1 cellular context compared by ENCODE assay signal in the genomic region with DNA sequence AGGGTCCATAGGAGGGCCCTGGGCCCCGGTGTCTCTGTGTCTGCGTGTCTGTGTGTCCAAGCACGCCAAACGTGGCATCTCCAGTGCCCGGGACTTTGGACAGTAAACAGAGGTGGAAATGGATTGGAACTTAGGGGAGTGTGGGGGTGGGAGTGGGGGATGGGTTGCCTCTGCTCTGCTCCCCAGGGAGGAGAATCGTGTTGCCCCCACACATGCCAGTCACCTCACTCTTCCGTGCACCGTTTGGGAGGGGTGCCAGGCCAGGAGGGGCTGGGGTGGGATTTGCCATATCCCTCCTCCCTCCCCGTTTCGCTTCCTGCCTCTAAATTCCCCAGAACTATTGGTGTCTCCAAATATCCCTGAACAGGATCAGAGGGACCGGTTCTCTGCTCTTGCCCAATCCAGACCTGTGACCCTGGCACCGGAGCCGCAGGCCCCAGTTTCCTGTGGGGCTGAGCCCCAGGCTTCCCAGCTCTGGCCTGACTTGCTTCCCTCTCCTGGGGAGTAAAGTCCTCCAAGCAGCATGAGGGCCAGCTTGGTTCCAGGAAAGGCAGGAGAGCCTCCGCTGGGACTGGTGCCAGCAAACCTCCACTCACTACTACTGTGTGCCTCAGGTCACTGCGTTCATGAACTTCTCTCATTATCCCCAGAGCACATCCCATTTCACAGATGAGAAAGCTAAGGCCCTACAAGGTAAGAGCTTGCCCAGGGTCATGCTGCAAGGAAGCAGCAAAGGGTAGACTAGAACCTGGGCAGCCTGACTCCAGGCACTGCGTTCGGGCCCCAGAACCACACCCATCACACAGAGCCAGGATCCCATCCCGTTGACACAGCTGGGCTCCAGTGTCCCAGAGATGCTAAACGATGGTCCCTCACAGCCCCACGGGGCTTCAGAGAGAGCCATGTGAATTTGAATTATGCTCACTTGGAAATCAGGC.
TF ChIP-seq lines count a peak whose summit lies in the region.

A gene with protein sequence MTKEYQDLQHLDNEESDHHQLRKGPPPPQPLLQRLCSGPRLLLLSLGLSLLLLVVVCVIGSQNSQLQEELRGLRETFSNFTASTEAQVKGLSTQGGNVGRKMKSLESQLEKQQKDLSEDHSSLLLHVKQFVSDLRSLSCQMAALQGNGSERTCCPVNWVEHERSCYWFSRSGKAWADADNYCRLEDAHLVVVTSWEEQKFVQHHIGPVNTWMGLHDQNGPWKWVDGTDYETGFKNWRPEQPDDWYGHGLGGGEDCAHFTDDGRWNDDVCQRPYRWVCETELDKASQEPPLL (minus strand): TSS at position 54 of the 938 bp plus-strand sequence. CDS start 807 bp downstream, outside the sequence.

TF ChIP-seq in HepG2, 621 proteins besides CTCF, POLR2A, EP300 and RAD21 (continued from another document and continues in another):
- TF ChIP-seq, protein P1, sequence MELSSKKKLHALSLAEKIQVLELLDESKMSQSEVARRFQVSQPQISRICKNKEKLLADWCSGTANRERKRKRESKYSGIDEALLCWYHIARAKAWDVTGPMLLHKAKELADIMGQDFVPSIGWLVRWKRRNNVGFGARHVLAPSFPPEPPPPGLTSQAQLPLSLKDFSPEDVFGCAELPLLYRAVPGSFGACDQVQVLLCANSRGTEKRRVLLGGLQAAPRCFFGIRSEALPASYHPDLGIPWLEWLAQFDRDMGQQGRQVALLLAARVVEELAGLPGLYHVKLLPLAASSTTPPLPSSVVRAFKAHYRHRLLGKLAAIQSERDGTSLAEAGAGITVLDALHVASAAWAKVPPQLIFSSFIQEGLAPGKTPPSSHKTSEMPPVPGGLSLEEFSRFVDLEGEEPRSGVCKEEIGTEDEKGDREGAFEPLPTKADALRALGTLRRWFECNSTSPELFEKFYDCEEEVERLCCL (CRISPR knock-in tag; IDR thresholded peaks at IDR 0.05; ENCODE audit: borderline replicate concordance), result no peak
- peak; percentile 49; the same call in 1 of the 2 replicates for TF ChIP-seq ZNF431 (CRISPR knock-in tag; IDR thresholded peaks at IDR 0.05; ENCODE audit: borderline replicate concordance, low read depth)
- TF ChIP-seq, protein P2, sequence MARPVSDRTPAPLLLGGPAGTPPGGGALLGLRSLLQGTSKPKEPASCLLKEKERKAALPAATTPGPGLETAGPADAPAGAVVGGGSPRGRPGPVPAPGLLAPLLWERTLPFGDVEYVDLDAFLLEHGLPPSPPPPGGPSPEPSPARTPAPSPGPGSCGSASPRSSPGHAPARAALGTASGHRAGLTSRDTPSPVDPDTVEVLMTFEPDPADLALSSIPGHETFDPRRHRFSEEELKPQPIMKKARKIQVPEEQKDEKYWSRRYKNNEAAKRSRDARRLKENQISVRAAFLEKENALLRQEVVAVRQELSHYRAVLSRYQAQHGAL (CRISPR knock-in tag; IDR thresholded peaks at IDR 0.05; ENCODE audit: not compliant biosample characterization), result no peak
- peak; percentile 91 for TF ChIP-seq NFIC (IDR thresholded peaks at IDR 0.05; ENCODE audit: low read length)
- no peak for TF ChIP-seq MAFK (conservative IDR thresholded peaks at IDR 0.05 in 1 of 2, IDR thresholded peaks at IDR 0.05 in 1 of 2; ENCODE audit: low read length in 2 of 2)
- TF ChIP-seq, protein P3, sequence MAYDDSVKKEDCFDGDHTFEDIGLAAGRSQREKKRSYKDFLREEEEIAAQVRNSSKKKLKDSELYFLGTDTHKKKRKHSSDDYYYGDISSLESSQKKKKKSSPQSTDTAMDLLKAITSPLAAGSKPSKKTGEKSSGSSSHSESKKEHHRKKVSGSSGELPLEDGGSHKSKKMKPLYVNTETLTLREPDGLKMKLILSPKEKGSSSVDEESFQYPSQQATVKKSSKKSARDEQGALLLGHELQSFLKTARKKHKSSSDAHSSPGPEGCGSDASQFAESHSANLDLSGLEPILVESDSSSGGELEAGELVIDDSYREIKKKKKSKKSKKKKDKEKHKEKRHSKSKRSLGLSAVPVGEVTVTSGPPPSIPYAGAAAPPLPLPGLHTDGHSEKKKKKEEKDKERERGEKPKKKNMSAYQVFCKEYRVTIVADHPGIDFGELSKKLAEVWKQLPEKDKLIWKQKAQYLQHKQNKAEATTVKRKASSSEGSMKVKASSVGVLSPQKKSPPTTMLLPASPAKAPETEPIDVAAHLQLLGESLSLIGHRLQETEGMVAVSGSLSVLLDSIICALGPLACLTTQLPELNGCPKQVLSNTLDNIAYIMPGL (CRISPR knock-in tag; IDR thresholded peaks at IDR 0.05; ENCODE audit: borderline replicate concordance in 1 of 2, low read depth in 1 of 2), result peak; percentile 74 to 83; a peak in 3 of 4 replicates
- TF ChIP-seq ZNF230 (CRISPR knock-in tag; IDR thresholded peaks at IDR 0.05), result peak; percentile 32; the same call in 1 of the 2 replicates
- no peak for TF ChIP-seq CERS6 (CRISPR knock-in tag; IDR thresholded peaks at IDR 0.05)
- TF ChIP-seq, protein P4, sequence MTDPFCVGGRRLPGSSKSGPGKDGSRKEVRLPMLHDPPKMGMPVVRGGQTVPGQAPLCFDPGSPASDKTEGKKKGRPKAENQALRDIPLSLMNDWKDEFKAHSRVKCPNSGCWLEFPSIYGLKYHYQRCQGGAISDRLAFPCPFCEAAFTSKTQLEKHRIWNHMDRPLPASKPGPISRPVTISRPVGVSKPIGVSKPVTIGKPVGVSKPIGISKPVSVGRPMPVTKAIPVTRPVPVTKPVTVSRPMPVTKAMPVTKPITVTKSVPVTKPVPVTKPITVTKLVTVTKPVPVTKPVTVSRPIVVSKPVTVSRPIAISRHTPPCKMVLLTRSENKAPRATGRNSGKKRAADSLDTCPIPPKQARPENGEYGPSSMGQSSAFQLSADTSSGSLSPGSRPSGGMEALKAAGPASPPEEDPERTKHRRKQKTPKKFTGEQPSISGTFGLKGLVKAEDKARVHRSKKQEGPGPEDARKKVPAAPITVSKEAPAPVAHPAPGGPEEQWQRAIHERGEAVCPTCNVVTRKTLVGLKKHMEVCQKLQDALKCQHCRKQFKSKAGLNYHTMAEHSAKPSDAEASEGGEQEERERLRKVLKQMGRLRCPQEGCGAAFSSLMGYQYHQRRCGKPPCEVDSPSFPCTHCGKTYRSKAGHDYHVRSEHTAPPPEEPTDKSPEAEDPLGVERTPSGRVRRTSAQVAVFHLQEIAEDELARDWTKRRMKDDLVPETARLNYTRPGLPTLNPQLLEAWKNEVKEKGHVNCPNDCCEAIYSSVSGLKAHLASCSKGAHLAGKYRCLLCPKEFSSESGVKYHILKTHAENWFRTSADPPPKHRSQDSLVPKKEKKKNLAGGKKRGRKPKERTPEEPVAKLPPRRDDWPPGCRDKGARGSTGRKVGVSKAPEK (CRISPR knock-in tag; IDR thresholded peaks at IDR 0.05; ENCODE audit: borderline replicate concordance), result no peak
- TF ChIP-seq ZBTB7B (CRISPR knock-in tag; IDR thresholded peaks at IDR 0.05), result peak; percentile 85; the same call in 1 of the 2 replicates
- TF ChIP-seq ZNF263 (CRISPR knock-in tag; IDR thresholded peaks at IDR 0.05), result peak; percentile 81
- TF ChIP-seq ZBTB25 (CRISPR knock-in tag; IDR thresholded peaks at IDR 0.05), result peak; percentile 76
- peak; percentile 49 for TF ChIP-seq USF2 (IDR thresholded peaks at IDR 0.05; ENCODE audit: low read depth, low read length)
- TF ChIP-seq USF2 (CRISPR knock-in tag; IDR thresholded peaks at IDR 0.05; ENCODE audit: borderline replicate concordance), result no peak
- peak; percentile 82 for TF ChIP-seq TEAD3 (CRISPR knock-in tag; optimal IDR thresholded peaks at IDR 0.05; ENCODE audit: borderline replicate concordance)
- TF ChIP-seq MEF2D (CRISPR knock-in tag; IDR thresholded peaks at IDR 0.05), result peak; percentile 29; the same call in 1 of the 2 replicates
- TF ChIP-seq DMAP1 (CRISPR knock-in tag; IDR thresholded peaks at IDR 0.05), result peak; percentile 71; the same call in 1 of the 2 replicates
- TF ChIP-seq, protein P5, sequence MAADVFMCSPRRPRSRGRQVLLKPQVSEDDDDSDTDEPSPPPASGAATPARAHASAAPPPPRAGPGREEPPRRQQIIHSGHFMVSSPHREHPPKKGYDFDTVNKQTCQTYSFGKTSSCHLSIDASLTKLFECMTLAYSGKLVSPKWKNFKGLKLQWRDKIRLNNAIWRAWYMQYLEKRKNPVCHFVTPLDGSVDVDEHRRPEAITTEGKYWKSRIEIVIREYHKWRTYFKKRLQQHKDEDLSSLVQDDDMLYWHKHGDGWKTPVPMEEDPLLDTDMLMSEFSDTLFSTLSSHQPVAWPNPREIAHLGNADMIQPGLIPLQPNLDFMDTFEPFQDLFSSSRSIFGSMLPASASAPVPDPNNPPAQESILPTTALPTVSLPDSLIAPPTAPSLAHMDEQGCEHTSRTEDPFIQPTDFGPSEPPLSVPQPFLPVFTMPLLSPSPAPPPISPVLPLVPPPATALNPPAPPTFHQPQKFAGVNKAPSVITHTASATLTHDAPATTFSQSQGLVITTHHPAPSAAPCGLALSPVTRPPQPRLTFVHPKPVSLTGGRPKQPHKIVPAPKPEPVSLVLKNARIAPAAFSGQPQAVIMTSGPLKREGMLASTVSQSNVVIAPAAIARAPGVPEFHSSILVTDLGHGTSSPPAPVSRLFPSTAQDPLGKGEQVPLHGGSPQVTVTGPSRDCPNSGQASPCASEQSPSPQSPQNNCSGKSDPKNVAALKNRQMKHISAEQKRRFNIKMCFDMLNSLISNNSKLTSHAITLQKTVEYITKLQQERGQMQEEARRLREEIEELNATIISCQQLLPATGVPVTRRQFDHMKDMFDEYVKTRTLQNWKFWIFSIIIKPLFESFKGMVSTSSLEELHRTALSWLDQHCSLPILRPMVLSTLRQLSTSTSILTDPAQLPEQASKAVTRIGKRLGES (CRISPR knock-in tag; IDR thresholded peaks at IDR 0.05; ENCODE audit: borderline replicate concordance), result no peak
- TF ChIP-seq SP1 (IDR thresholded peaks at IDR 0.05), result no peak
- 0 out of 2 replicates have a peak, but pooled peaks have one; percentile 38 for TF ChIP-seq SP1 (CRISPR knock-in tag; IDR thresholded peaks at IDR 0.05)
- TF ChIP-seq GATAD2A (CRISPR knock-in tag; IDR thresholded peaks at IDR 0.05), result peak; percentile 94
- TF ChIP-seq ZNF75D (CRISPR knock-in tag; IDR thresholded peaks at IDR 0.05; ENCODE audit: borderline replicate concordance), result no peak
- peak; percentile 57; the same call in 1 of the 2 replicates for TF ChIP-seq ZNF605 (CRISPR knock-in tag; IDR thresholded peaks at IDR 0.05)
- TF ChIP-seq, protein P6, sequence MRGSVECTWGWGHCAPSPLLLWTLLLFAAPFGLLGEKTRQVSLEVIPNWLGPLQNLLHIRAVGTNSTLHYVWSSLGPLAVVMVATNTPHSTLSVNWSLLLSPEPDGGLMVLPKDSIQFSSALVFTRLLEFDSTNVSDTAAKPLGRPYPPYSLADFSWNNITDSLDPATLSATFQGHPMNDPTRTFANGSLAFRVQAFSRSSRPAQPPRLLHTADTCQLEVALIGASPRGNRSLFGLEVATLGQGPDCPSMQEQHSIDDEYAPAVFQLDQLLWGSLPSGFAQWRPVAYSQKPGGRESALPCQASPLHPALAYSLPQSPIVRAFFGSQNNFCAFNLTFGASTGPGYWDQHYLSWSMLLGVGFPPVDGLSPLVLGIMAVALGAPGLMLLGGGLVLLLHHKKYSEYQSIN (CRISPR knock-in tag; IDR thresholded peaks at IDR 0.05; ENCODE audit: borderline replicate concordance), result no peak
- TF ChIP-seq ZBTB34 (CRISPR knock-in tag; IDR thresholded peaks at IDR 0.05), result peak; percentile 21; the same call in 1 of the 2 replicates
- peak; percentile 88 for TF ChIP-seq HNF4G (IDR thresholded peaks at IDR 0.05; ENCODE audit: borderline replicate concordance, low read depth, low read length)
- peak; percentile 82 for TF ChIP-seq HNF4G (CRISPR knock-in tag; IDR thresholded peaks at IDR 0.05; ENCODE audit: borderline replicate concordance, low read depth)
